In the genomic region with DNA sequence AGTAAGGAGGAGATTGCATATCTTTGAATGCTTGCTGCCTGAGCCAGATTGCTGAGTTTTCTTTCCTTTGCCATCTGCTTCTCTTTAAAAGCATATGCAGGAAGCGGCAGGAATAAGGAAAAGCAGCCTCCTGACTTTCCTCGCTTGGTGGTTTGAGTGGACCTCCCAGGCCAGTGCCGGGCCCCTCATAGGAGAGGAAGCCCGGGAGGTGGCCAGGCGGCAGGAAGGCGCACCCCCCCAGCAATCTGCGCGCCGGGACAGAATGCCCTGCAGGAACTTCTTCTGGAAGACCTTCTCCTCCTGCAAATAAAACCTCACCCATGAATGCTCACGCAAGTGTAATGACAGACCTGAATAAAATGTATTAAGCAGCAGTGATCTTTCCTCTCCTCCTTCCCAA, we compare ENCODE assay signal across 14 cellular contexts. TPM values are rescaled to one million over a fixed set of nuclear protein-coding genes. Genes with fewer than 3 reads are reported as not detected.
DNase-seq lines count a peak whose midpoint lies in the region; ATAC-seq and TF ChIP-seq lines count a peak whose summit lies in the region.
"Had no signal": no experiment of that assay in that cellular context is flagged by ENCODE, and none has a peak within 500 bp of the region (broad histone marks: within the 10 kb centered on the region; RNA-seq: fewer than 3 reads in every experiment).

No MANE protein-coding gene starts in this region.

- peak overlapping the region; percentile 55; the same call in 1 of the 2 replicates for H3K27ac ChIP-seq in HUES64 (ENCODE audit: low read depth, low read length)
- H3K27ac ChIP-seq: adrenal gland, PC-9 had no signal

- ATAC-seq in left lobe of liver (peak; percentile 43), GM19463 (IDR thresholded peaks at IDR 0.05; ENCODE audit: unreplicated experiment) (no peak)
- ATAC-seq: naive thymus-derived CD4-positive, alpha-beta T cell had no signal

- no peaks in the 10 kb centered on the region for H3K36me3 ChIP-seq in HUES64 (ENCODE audit: insufficient read depth, low read length)
- H3K36me3 ChIP-seq: adrenal gland had no signal

- no peak for TF ChIP-seq CTCF in AG10803 (conservative IDR thresholded peaks at IDR 0.05; ENCODE audit: low read length)

- no peaks in the 10 kb centered on the region for H3K9me3 ChIP-seq in HUES64 (ENCODE audit: insufficient read depth, low read depth, low read length)
- H3K9me3 ChIP-seq: adrenal gland had no signal

- peak; percentile 79 for DNase-seq in AG10803 (ENCODE audit: low read depth)
- peak; percentile 41 for DNase-seq in dermis blood vessel endothelial cell
- no peak for DNase-seq in left lobe of liver (ENCODE audit: low spot score)
- DNase-seq in activated naive CD4-positive, alpha-beta T cell treated with anti-CD3 and anti-CD28 coated beads, Interleukin-2, amount 50 U/mL, for 16 hours, result no peak
- DNase-seq in HUDEP-2 (lab: John Stamatoyannopoulos, UW; ENCODE audit: unreplicated experiment in 76 of 76), result no peak
- DNase-seq in effector CD4-positive, alpha-beta T cell, result no peak
- DNase-seq: adrenal gland; CD4-positive, CD25-positive, alpha-beta regulatory T cell; HCEC 1CT; naive thymus-derived CD4-positive, alpha-beta T cell; PC-9; T1000 had no signal

- peak overlapping the region; percentile 44 for H3K4me3 ChIP-seq in AG10803 (ENCODE audit: low read length)
- H3K4me3 ChIP-seq in HUES64 (ENCODE audit: low read length), result no peak overlapping the region
- H3K4me3 ChIP-seq: adrenal gland, PC-9 had no signal

- peaks cover 24% of the 10 kb centered on the region for H3K4me1 ChIP-seq in HUES64 (ENCODE audit: insufficient read depth, low read length)
- H3K4me1 ChIP-seq: adrenal gland had no signal

- H3K27me3 ChIP-seq in HUES64 (ENCODE audit: insufficient read depth, low read length), result no peaks in the 10 kb centered on the region
- H3K27me3 ChIP-seq: adrenal gland had no signal

- H3K9ac ChIP-seq in HUES64 (ENCODE audit: low read depth, low read length), result no peak overlapping the region

- 13% methylated on average over 10 of the region's 10 CpGs for WGBS in HUES64

RNA-seq across cellular contexts. Expression of a gene that starts 1.5 kb away (rescaled TPM):
- polyA plus RNA-seq in HUES64 (2013, experiment 1 of 2), result not detected
- 0.51 TPM for polyA plus RNA-seq in HUES64 (2013, experiment 2 of 2)
- total RNA-seq in dermis blood vessel endothelial cell, result 0.34 and 0.37 TPM in 2 replicates
- total RNA-seq in left lobe of liver, result not detected
- total RNA-seq: CD4-positive, CD25-positive, alpha-beta regulatory T cell had no signal
- polyA plus RNA-seq: CD4-positive, CD25-positive, alpha-beta regulatory T cell; naive thymus-derived CD4-positive, alpha-beta T cell had no signal

RNA-seq across cellular contexts. Expression of a gene that starts 21.0 kb away (rescaled TPM):
- polyA plus RNA-seq in HUES64 (2013, experiment 1 of 2), result 41.1 TPM
- polyA plus RNA-seq in HUES64 (2013, experiment 2 of 2), result 41.0 TPM
- total RNA-seq in dermis blood vessel endothelial cell, result 56.2 and 74.5 TPM in 2 replicates
- 19.4 TPM for total RNA-seq in left lobe of liver

RNA-seq across cellular contexts. Expression of a gene that starts 21.1 kb away (rescaled TPM):
- 22.6 TPM for polyA plus RNA-seq in HUES64 (2013, experiment 1 of 2)
- polyA plus RNA-seq in HUES64 (2013, experiment 2 of 2), result 21.6 TPM
- total RNA-seq in dermis blood vessel endothelial cell (7.8 and 11.4 TPM in 2 replicates), left lobe of liver (9.7 TPM)

RNA-seq across cellular contexts. Expression of a gene that starts 23.5 kb away (rescaled TPM):
- 15.1 TPM for polyA plus RNA-seq in HUES64 (2013, experiment 1 of 2)
- polyA plus RNA-seq in HUES64 (2013, experiment 2 of 2), result 18.3 TPM
- total RNA-seq in dermis blood vessel endothelial cell (9.9 and 21.7 TPM in 2 replicates), left lobe of liver (24.0 TPM)

RNA-seq across cellular contexts. Expression of a gene that starts 52.4 kb away (rescaled TPM):
- polyA plus RNA-seq in HUES64 (2013, experiment 1 of 2), result 329 TPM
- polyA plus RNA-seq in HUES64 (2013, experiment 2 of 2), result 321 TPM
- total RNA-seq in dermis blood vessel endothelial cell (59.4 and 130 TPM in 2 replicates), left lobe of liver (51.2 TPM)

Comparison
In these comparisons a context has a peak if more than half of its experiments do, and no peak if none do; other contexts are left out.
1. DNase-seq: peak in AG10803 (single experiment) and dermis blood vessel endothelial cell (single experiment); none in left lobe of liver (single experiment), activated naive CD4-positive, alpha-beta T cell treated with anti-CD3 and anti-CD28 coated beads, Interleukin-2, amount 50 U/mL, for 16 hours (single experiment), HUDEP-2 (0 of 76) and effector CD4-positive, alpha-beta T cell (single experiment).